ENCODE assay signal across 23 cellular contexts in the genomic region with DNA sequence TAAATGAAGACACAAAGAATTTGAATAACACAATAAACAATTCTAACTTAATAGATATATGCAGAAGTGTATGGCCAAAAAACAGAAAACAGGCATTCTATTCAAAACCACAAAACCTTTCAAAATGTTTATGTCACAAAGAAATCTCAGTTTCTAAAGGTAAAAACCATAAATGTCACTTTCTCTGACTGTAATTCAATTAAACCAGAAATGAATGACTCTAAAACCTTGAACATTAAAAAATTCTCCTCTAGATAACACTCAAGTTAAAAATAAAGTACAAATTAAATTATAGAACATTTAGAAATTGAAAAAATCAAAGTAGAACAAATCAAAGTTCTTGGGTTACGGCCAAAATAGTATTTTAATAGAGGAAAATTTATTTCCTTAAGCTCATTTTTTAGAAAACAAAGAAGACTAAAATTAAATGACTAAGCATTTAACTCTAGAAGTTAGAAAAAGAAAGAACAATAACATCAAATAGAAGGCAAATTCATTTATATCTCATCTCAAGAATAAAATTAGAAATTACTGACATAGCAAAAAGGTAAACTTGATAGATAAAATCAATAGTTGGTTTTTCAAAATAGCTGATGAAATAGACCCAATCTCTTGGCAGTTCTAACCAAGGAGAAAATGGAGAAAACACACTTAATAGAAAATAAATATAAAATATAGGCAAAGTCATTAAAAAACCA.
"Had no signal": no experiment of that assay in that cellular context is flagged by ENCODE, and none has a peak within 500 bp of the region (broad histone marks: within the 10 kb centered on the region; RNA-seq: fewer than 3 reads in every experiment).

No MANE protein-coding gene starts in this region.

- H3K9ac ChIP-seq: KMS-11 had no signal

- FAIRE-seq: astrocyte had no signal

- H3K27ac ChIP-seq: KMS-11, WERI-Rb-1 had no signal

- DNase-seq: activated CD4-positive, alpha-beta memory T cell treated with anti-CD3 and anti-CD28 coated beads, Interleukin-2, amount 10 ng/mL, durations not matched to agents 7 days and 5 days; activated CD4-positive, alpha-beta T cell treated with anti-CD3 and anti-CD28 coated beads for 36 hours; activated CD4-positive, alpha-beta T cell treated with anti-CD3 and anti-CD28 coated beads, Interleukin-2, amount 50 U/mL, for 1 hour; activated gamma-delta T cell; activated naive CD4-positive, alpha-beta T cell treated with anti-CD3 and anti-CD28 coated beads for 36 hours; activated T-cell treated with anti-CD3 and anti-CD28 coated beads for 4 hours; activated T-cell treated with anti-CD3 and anti-CD28 coated beads, Interleukin-2, amount 50 U/mL, for 48 hours; amygdala; NCI-H1092; NCI-H1417 treated with DMSO at 0.1 percent for 48 hours; NCI-H1694; NCI-H2029; NCI-H2107; NCI-H345; NCI-H510A; NCI-H526 treated with DMSO at 0.1 percent for 48 hours; PC-3; SHP77 treated with DMSO at 0.1 percent for 48 hours; T-helper 1 cell; WERI-Rb-1 had no signal

- H3K4me2 ChIP-seq: KMS-11 had no signal

- ATAC-seq: activated CD4-positive, alpha-beta T cell treated with anti-CD3 and anti-CD28 coated beads for 36 hours; activated T-helper 17 cell treated with anti-CD3 and anti-CD28 coated beads, Interleukin-2, amount 50 U/mL, for 72 hours; PC-3 had no signal

- H3K36me3 ChIP-seq: WERI-Rb-1 had no signal
